ENCODE assay signal across 8 cellular contexts in the genomic region with DNA sequence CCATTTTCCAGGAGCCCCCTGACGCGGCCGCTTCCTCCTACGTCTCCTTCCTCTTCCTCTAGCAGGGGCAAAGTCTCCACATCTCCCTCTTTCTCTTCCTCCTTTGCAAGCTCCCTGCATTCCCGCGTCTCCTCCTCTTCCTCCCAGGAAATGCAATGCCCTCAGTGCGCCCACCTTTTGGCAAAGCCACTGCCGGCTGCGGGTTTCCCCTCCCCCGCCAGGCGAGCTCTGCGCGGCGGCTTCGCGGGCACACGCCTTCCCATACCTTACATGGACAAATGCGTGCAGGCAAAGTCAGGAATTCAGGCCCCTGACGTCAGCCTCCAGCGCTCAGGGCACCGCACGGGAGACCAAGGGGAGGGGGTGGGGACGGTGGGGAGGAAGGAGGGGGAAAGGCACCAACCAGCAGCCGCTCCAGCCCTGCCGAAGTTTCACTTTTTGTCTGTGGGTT. TPM values are rescaled to one million over a fixed set of nuclear protein-coding genes. Genes with fewer than 3 reads are reported as not detected.
A peak's percentile ranks its signal among the peaks of the same experiment; 100 is the strongest.
DNase-seq lines count a peak whose midpoint lies in the region; ATAC-seq, FAIRE-seq and TF ChIP-seq lines count a peak whose summit lies in the region.

No MANE protein-coding gene starts in this region.

- peak overlapping the region; percentile 90 for H3K9ac ChIP-seq in keratinocyte (ENCODE audit: control insufficient read depth, extremely low read depth, insufficient read depth, low read length)

- H3K9me1 ChIP-seq in keratinocyte (ENCODE audit: control insufficient read depth, extremely low read depth, insufficient read depth, low read length) = no peaks in the 10 kb centered on the region

- no peaks in the 10 kb centered on the region for H3K27me3 ChIP-seq in keratinocyte (ENCODE audit: control insufficient read depth, extremely low read depth, insufficient read depth, low read length)

- peak overlapping the region; percentile 78 for H3K27ac ChIP-seq in cingulate gyrus (ENCODE audit: low read depth, low read length)
- H3K27ac ChIP-seq in keratinocyte (ENCODE audit: control insufficient read depth, insufficient read depth, low read length) = peak overlapping the region; percentile 93
- H3K27ac ChIP-seq in skin epidermis = peak overlapping the region; percentile 72 to 98 (median 93)

- H3K4me1 ChIP-seq in keratinocyte (ENCODE audit: control insufficient read depth, extremely low read depth, insufficient read depth, low read length) = peaks cover 25% of the 10 kb centered on the region

- dilution Hi-C loops in keratinocyte (cut with MboI; ENCODE audit: extremely low pct_ligation_motif_present, low sequenced_read_pairs) = no loop called here

- no peak for ATAC-seq in HG02973 (IDR thresholded peaks at IDR 0.05; ENCODE audit: unreplicated experiment)

- H2AFZ ChIP-seq in keratinocyte (ENCODE audit: control insufficient read depth, low read length) = peak overlapping the region; percentile 39

- no peaks in the 10 kb centered on the region for H4K20me1 ChIP-seq in keratinocyte (ENCODE audit: control insufficient read depth, extremely low read depth, insufficient read depth, low read length)

- peak; percentile 30; the same call in 1 of the 2 replicates for TF ChIP-seq POLR2A in H54 (IDR thresholded peaks at IDR 0.05; ENCODE audit: low read depth, low read length)

- no peaks in the 10 kb centered on the region for H3K9me3 ChIP-seq in keratinocyte (ENCODE audit: control insufficient read depth, low read depth, low read length)

- peaks cover 36% of the 10 kb centered on the region for H3K79me2 ChIP-seq in keratinocyte (ENCODE audit: control insufficient read depth, insufficient read depth, low read length)

- peak overlapping the region; percentile 87 for H3K4me2 ChIP-seq in keratinocyte (ENCODE audit: control insufficient read depth, extremely low read depth, insufficient read depth, low read depth, low read length)

- FAIRE-seq in H54 (lab: Jason Lieb, UNC) (no peak), keratinocyte (lab: Jason Lieb, UNC) (peak; percentile 60)

- DNase-seq in DMS79 (lab: John Stamatoyannopoulos, UW) (peak; percentile 71), H54 (ENCODE audit: insufficient read length, low spot score) (peak; percentile 93), NCI-H1105 treated with DMSO at 0.1 percent for 48 hours (lab: John Stamatoyannopoulos, UW) (peak; percentile 79), T1000 (lab: John Stamatoyannopoulos, UW) (peak; percentile 86), keratinocyte (ENCODE audit: low read depth, low spot score) (no peak)

- peak overlapping the region; percentile 70 to 84 (median 82) for H3K4me3 ChIP-seq in keratinocyte (ENCODE audit: control insufficient read depth in 2 of 3, extremely low read depth in 1 of 3, insufficient read depth in 2 of 3, low read depth in 1 of 3, low read length in 3 of 3)
- peak overlapping the region; percentile 76 to 95 (median 84) for H3K4me3 ChIP-seq in skin epidermis

- TF ChIP-seq CTCF in keratinocyte (optimal IDR thresholded peaks at IDR 0.05 in 1 of 3, IDR thresholded peaks at IDR 0.05 in 1 of 3, conservative IDR thresholded peaks at IDR 0.05 in 1 of 3; ENCODE audit: extremely low read depth in 1 of 3, insufficient read depth in 2 of 3, low read length in 3 of 3) = no peak

- no peaks in the 10 kb centered on the region for H3K36me3 ChIP-seq in keratinocyte (ENCODE audit: control insufficient read depth in 2 of 2, extremely low read depth in 1 of 2, insufficient read depth in 2 of 2, low read length in 2 of 2)

RNA-seq across cellular contexts. Expression of a gene that starts 0.4 kb away (rescaled TPM):
- 13.3 to 19.4 TPM (median 16.0 TPM) in 3 replicates for polyA plus RNA-seq in keratinocyte
- 4.2 TPM for polyA plus RNA-seq in keratinocyte (2011; ENCODE audit: low read depth)
- 9.6 and 14.9 TPM in 2 replicates for polyA plus RNA-seq in keratinocyte (2011; cell fraction: cytosol; rRNA removed)
- polyA plus RNA-seq in keratinocyte (2011; cell fraction: nucleus; rRNA removed) = 35.2 and 41.4 TPM in 2 replicates
- polyA plus RNA-seq in keratinocyte (2012; ENCODE audit: low replicate concordance) = 8.6 and 11.0 TPM in 2 replicates
- polyA minus RNA-seq in keratinocyte = 119 to 272 TPM (median 187 TPM) in 3 replicates
- polyA minus RNA-seq in keratinocyte (2011; cell fraction: cytosol; rRNA and poly(A)+ RNA removed) = 27.6 TPM
- polyA minus RNA-seq in keratinocyte (2011; cell fraction: nucleus; rRNA and poly(A)+ RNA removed) = 64.7 and 145 TPM in 2 replicates
